In the genomic region with DNA sequence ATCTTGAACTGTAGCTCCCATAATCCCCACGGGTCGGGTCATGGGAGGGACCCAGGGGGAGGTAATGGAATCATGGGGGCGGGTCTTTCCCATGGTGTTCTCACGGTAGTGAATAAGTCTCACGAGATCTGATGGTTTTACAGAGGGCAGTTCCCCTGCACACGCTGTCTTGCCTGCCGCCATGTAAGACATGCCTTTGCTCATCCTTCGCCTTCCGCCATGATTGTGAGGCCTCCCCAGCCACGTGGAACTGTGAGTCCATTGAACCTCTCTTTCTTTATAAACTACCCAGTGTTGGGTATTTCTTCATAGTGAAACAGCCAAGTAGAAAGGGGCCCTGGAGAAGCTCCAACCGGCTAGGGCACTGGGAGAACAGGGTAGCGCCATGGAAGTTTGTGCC, we compare ENCODE assay signal across 24 cellular contexts. TPM values are rescaled to one million over a fixed set of nuclear protein-coding genes. Genes with fewer than 3 reads are reported as not detected.
DNase-seq lines count a peak whose midpoint lies in the region; ATAC-seq and TF ChIP-seq lines count a peak whose summit lies in the region.
"Had no signal": no experiment of that assay in that cellular context is flagged by ENCODE, and none has a peak within 500 bp of the region (broad histone marks: within the 10 kb centered on the region; RNA-seq: fewer than 3 reads in every experiment).

No MANE protein-coding gene starts in this region.

- no peak overlapping the region for H2BK12ac ChIP-seq in H9 (ENCODE audit: insufficient read length, low read depth, low read length)

- no peak overlapping the region for H3K23ac ChIP-seq in H9 (ENCODE audit: insufficient read length, low read depth, low read length)

- peaks cover 84 to 88% of the 10 kb centered on the region in 2 experiments for H3K9me3 Mint-ChIP-seq in H9
- peaks cover 31% of the 10 kb centered on the region for H3K9me3 Mint-ChIP-seq in chondrocyte (ENCODE audit: low read depth)

- no peak overlapping the region for H2BK15ac ChIP-seq in H9 (ENCODE audit: low read depth, low read length)

- TF ChIP-seq CTCF in H9 (conservative IDR thresholded peaks at IDR 0.05) (no peak), RWPE1 (conservative IDR thresholded peaks at IDR 0.05; ENCODE audit: low read depth) (no peak), chondrocyte (IDR thresholded peaks at IDR 0.05) (no peak)

- H3K79me2 ChIP-seq in H9 (ENCODE audit: insufficient read depth, low read length): no peaks in the 10 kb centered on the region

- no peak overlapping the region for H3K56ac ChIP-seq in H9 (ENCODE audit: insufficient read length, low read depth, low read length)

- H3K18ac ChIP-seq in H9 (ENCODE audit: insufficient read length, low read depth, low read length): no peak overlapping the region

- no CpG with 5 or more reads among the region's 12 CpGs for WGBS in H9 (ENCODE audit: extremely low coverage, insufficient read length, low lambda C conversion rate)

- H3K4ac ChIP-seq in H9 (ENCODE audit: low read depth, low read length): no peak overlapping the region

- no peak overlapping the region for H2BK20ac ChIP-seq in H9 (ENCODE audit: low read depth, low read length, poor library complexity, severe bottlenecking)

- H4K5ac ChIP-seq in H9 (ENCODE audit: insufficient read length, low read depth, low read length): no peak overlapping the region

- CTCF ChIA-PET in RWPE1 (lab: Yijun Ruan, JAX): no interaction called here

- no peaks in the 10 kb centered on the region for H3K23me2 ChIP-seq in H9 (ENCODE audit: insufficient read length, low read depth, low read length, poor library complexity, severe bottlenecking)

- peaks cover 14 to 22% of the 10 kb centered on the region in 2 experiments for H3K4me1 Mint-ChIP-seq in H9
- peaks cover 42% of the 10 kb centered on the region for H3K4me1 Mint-ChIP-seq in chondrocyte (ENCODE audit: low read depth)
- H3K4me1 Mint-ChIP-seq: B cell had no signal

- H2BK120ac ChIP-seq in H9 (ENCODE audit: low read depth, low read length, poor library complexity, severe bottlenecking): no peak overlapping the region

- no peak overlapping the region for H2AK5ac ChIP-seq in H9 (ENCODE audit: insufficient read length, low read length)

- no peak for DNase-seq in H9
- no peak for DNase-seq in RWPE1 (ENCODE audit: low spot score)
- DNase-seq in chondrocyte (ENCODE audit: low spot score): peak; percentile 29
- DNase-seq in mesenteric fat pad (ENCODE audit: low spot score): peak; percentile 60
- DNase-seq in effector CD4-positive, alpha-beta T cell: no peak
- DNase-seq in activated T-cell treated with anti-CD3 and anti-CD28 coated beads for 4 hours: no peak
- DNase-seq in amygdala (lab: John Stamatoyannopoulos, UW): no peak
- DNase-seq: DMS53, GF-D8, KG1, NCI-H1092 treated with DMSO at 0.1 percent for 48 hours, NCI-H1436 treated with DMSO at 0.1 percent for 48 hours, NCI-H1930, NCI-H524 treated with DMSO at 0.1 percent for 48 hours, SHP77 treated with DMSO at 0.1 percent for 48 hours, SK-N-SH had no signal

- no peaks in the 10 kb centered on the region for H3K79me1 ChIP-seq in H9 (ENCODE audit: insufficient read depth, low read depth, low read length, poor library complexity, severe bottlenecking)

- H3K4me3 Mint-ChIP-seq in H9 (no peak overlapping the region), chondrocyte (ENCODE audit: unreplicated experiment) (no peak overlapping the region)
- H3K4me3 Mint-ChIP-seq: B cell, CD14-positive monocyte had no signal

- no peaks in the 10 kb centered on the region for H4K20me1 ChIP-seq in H9 (ENCODE audit: control insufficient read depth, insufficient read depth, insufficient read length)

- H3K14ac ChIP-seq in H9 (ENCODE audit: insufficient read depth, low read length): no peak overlapping the region

- no peak overlapping the region for H2BK5ac ChIP-seq in H9 (ENCODE audit: insufficient read length, low read length)

- no peak overlapping the region for H4K8ac ChIP-seq in H9 (replicated peaks; ENCODE audit: insufficient read length, low read depth, low read length)

- no peak overlapping the region for H3K4me2 ChIP-seq in H9 (ENCODE audit: insufficient read depth, insufficient read length, low read length)
- H3K4me2 ChIP-seq: A549, SK-N-SH had no signal

- no peaks in the 10 kb centered on the region for H3K4me1 ChIP-seq in H9 (ENCODE audit: insufficient read depth, low read length)
- H3K4me1 ChIP-seq: A549 had no signal

- no peak overlapping the region for H4K91ac ChIP-seq in H9 (ENCODE audit: insufficient read length, low read depth, low read length)

- no peak overlapping the region for H3K27ac ChIP-seq in H9 (ENCODE audit: insufficient read length, low read depth, low read length)
- peak overlapping the region; percentile 94 for H3K27ac ChIP-seq in RWPE1
- H3K27ac ChIP-seq: A549, HL-60 had no signal

- H3K27me3 Mint-ChIP-seq in H9 (ENCODE audit: low read depth): peaks cover 5% of the 10 kb centered on the region
- no peaks in the 10 kb centered on the region for H3K27me3 Mint-ChIP-seq in chondrocyte (ENCODE audit: low read depth)

- no peaks in the 10 kb centered on the region for H3K27me3 ChIP-seq in H9 (ENCODE audit: insufficient read depth, low read length)

- no peak overlapping the region for H3K9ac ChIP-seq in H9 (ENCODE audit: extremely low read depth, insufficient read length, low read length)
- H3K9ac ChIP-seq: SK-N-SH had no signal

- H3K27ac Mint-ChIP-seq in H9 (peak overlapping the region in 2 of 3 experiments; percentile 52 to 54; a peak in 1 of 7 replicates), chondrocyte (ENCODE audit: unreplicated experiment) (no peak overlapping the region)
- H3K27ac Mint-ChIP-seq: B cell had no signal

- peaks cover 70% of the 10 kb centered on the region for H3K9me3 ChIP-seq in H9 (ENCODE audit: control insufficient read depth, low read depth, low read length)
- H3K9me3 ChIP-seq: SK-N-SH had no signal

- no peak overlapping the region for H3T11ph ChIP-seq in H9 (ENCODE audit: low read length)

- no peak for ATAC-seq in esophagus mucosa

- H2AFZ ChIP-seq in H9 (ENCODE audit: low read length): no peak overlapping the region

- peaks cover 21 to 23% (median 21%) of the 10 kb centered on the region in 3 experiments for H3K36me3 Mint-ChIP-seq in H9 (ENCODE audit: insufficient read depth in 1 of 3, low read depth in 3 of 3)
- H3K36me3 Mint-ChIP-seq in chondrocyte (ENCODE audit: low read depth): no peaks in the 10 kb centered on the region
- H3K36me3 Mint-ChIP-seq: CD14-positive monocyte had no signal

- POLR2A ChIA-PET in RWPE1 (lab: Yijun Ruan, JAX; ENCODE audit: low non-redundant PET): no interaction called here

RNA-seq across cellular contexts. Expression of a gene that starts 12.3 kb away (rescaled TPM):
- total RNA-seq in H9 (2021) (not detected in 2 replicates), chondrocyte (not detected in 3 replicates), mesenteric fat pad (not detected), esophagus mucosa (not detected)
- total RNA-seq: B cell, HT-29, OCI-LY7, RPMI7951 had no signal

RNA-seq across cellular contexts. Expression of a gene that starts 21.9 kb away (rescaled TPM):
- total RNA-seq in H9 (2021) (not detected in 2 replicates), chondrocyte (not detected in 3 replicates), mesenteric fat pad (not detected), esophagus mucosa (not detected)
- total RNA-seq: B cell, HT-29, OCI-LY7, RPMI7951 had no signal

RNA-seq across cellular contexts. Expression of a gene that starts 49.8 kb away (rescaled TPM):
- total RNA-seq in H9 (2021) (16.2 and 17.8 TPM in 2 replicates), chondrocyte (21.6 to 28.3 TPM (median 22.4 TPM) in 3 replicates), mesenteric fat pad (29.8 TPM), esophagus mucosa (16.1 TPM)

RNA-seq across cellular contexts. Expression of a gene that starts 50.6 kb away (rescaled TPM):
- total RNA-seq in H9 (2021) (68.7 and 70.5 TPM in 2 replicates), chondrocyte (63.9 to 165 TPM (median 67.6 TPM) in 3 replicates), mesenteric fat pad (110 TPM), esophagus mucosa (75.4 TPM)

RNA-seq across cellular contexts. Expression of a gene that starts 56.2 kb away (rescaled TPM):
- total RNA-seq in H9 (2021): not detected in 2 replicates
- total RNA-seq in chondrocyte: not detected in 3 replicates
- not detected for total RNA-seq in mesenteric fat pad
- not detected for total RNA-seq in esophagus mucosa
- total RNA-seq: B cell, HT-29, OCI-LY7, RPMI7951 had no signal

Comparison
In these comparisons a context has a peak if more than half of its experiments do, and no peak if none do; other contexts are left out.
1. DNase-seq: peak in chondrocyte (single experiment) and mesenteric fat pad (single experiment); none in H9 (single experiment), RWPE1 (single experiment), effector CD4-positive, alpha-beta T cell (single experiment), activated T-cell treated with anti-CD3 and anti-CD28 coated beads for 4 hours (single experiment) and amygdala (0 of 56).